ENCODE assay signal across 1 cellular context in genomic region chr10:13276749-13277394, GRCh38.
TF ChIP-seq lines count a peak whose summit lies in the region.

No MANE protein-coding gene starts in this region.

TF ChIP-seq in K562, 482 proteins besides CTCF, POLR2A, EP300 and RAD21:
- no peak for TF ChIP-seq ZZZ3 (IDR thresholded peaks at IDR 0.05)
- no peak for TF ChIP-seq POLR3A (IDR thresholded peaks at IDR 0.05; ENCODE audit: borderline replicate concordance, extremely low read depth, insufficient read depth, insufficient read length)
